In genomic region chr10:47723362-47723761, GRCh38 we compare ENCODE assay signal across 2 cellular contexts. TPM values are rescaled to one million over a fixed set of nuclear protein-coding genes. Genes with fewer than 3 reads are reported as not detected.
"Had no signal": no experiment of that assay in that cellular context is flagged by ENCODE, and none has a peak within 500 bp of the region (broad histone marks: within the 10 kb centered on the region; RNA-seq: fewer than 3 reads in every experiment).

No MANE protein-coding gene starts in this region.

RNA-seq across cellular contexts. Expression of gene SYT15B, which starts 40.0 kb away (rescaled TPM):
- total RNA-seq: H1, H7 had no signal
